In the genomic region with DNA sequence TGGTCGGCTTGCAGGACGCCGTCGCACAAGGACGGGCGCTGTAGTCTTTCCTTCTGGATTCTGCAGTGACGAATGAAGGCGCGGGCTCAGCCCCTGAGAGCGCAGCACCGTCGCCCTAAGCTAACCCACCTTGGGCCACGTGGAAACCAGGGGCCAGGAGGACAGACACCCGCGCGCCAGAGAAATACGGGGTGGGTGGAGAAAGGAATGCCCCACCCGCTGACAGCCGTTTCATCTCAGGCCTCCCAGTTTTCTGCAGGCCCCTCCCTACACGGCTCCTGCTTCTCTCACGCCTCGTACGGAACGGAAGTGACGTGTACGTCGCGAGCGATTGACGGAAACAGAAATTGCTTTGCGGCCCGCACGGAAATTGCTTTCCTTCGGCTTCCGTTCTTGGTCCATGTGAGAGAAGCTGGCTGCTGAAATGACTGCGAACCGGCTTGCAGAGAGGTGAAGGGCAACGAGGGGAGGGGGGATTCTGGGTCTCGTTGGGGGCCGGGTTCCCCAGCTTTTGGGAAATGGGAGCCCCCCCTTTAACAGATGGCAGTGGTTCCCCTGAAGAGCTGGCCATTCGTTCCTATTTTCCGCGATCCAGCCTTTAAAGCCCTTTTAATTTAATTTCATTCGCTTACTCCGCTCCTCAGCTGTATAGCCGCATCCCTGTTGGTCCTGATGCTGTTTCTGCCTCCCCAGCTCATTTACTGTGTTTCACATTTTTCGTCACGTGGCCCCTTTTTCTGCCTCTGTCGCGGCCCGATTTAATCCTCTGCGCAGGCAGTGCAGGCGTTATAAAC, we compare ENCODE assay signal across 1 cellular context.
TF ChIP-seq lines count a peak whose summit lies in the region.

A gene with protein sequence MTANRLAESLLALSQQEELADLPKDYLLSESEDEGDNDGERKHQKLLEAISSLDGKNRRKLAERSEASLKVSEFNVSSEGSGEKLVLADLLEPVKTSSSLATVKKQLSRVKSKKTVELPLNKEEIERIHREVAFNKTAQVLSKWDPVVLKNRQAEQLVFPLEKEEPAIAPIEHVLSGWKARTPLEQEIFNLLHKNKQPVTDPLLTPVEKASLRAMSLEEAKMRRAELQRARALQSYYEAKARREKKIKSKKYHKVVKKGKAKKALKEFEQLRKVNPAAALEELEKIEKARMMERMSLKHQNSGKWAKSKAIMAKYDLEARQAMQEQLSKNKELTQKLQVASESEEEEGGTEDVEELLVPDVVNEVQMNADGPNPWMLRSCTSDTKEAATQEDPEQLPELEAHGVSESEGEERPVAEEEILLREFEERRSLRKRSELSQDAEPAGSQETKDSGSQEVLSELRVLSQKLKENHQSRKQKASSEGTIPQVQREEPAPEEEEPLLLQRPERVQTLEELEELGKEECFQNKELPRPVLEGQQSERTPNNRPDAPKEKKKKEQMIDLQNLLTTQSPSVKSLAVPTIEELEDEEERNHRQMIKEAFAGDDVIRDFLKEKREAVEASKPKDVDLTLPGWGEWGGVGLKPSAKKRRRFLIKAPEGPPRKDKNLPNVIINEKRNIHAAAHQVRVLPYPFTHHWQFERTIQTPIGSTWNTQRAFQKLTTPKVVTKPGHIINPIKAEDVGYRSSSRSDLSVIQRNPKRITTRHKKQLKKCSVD (plus strand): TSS at position 378 of the 794 bp plus-strand sequence. CDS start 47 bp downstream, at position 425.

TF ChIP-seq in K562, 482 proteins besides CTCF, POLR2A, EP300 and RAD21 (continued from another document and continues in another):
- TF ChIP-seq ZNF655 (CRISPR knock-in tag; IDR thresholded peaks at IDR 0.05) (no peak), ZBTB7A (IDR thresholded peaks at IDR 0.05; ENCODE audit: borderline replicate concordance, control insufficient read depth, low read depth, low read length) (peak; percentile 33; the same call in 1 of the 2 replicates), RBM25 (IDR thresholded peaks at IDR 0.05; ENCODE audit: low read depth, low read length, severe bottlenecking) (no peak), SIN3A (IDR thresholded peaks at IDR 0.05; ENCODE audit: borderline replicate concordance in 2 of 2, control insufficient read depth in 1 of 2, low read depth in 2 of 2, low read length in 2 of 2) (peak; percentile 70; a peak in 1 of 4 replicates), SREBF2 (CRISPR knock-in tag; IDR thresholded peaks at IDR 0.05) (no peak), EP400 (IDR thresholded peaks at IDR 0.05) (peak; percentile 93), CREB1 (IDR thresholded peaks at IDR 0.05) (peak; percentile 95), CREB1 (CRISPR knock-in tag; IDR thresholded peaks at IDR 0.05) (peak; percentile 92), FOXM1 (IDR thresholded peaks at IDR 0.05; ENCODE audit: low read depth) (no peak), FOXM1 (CRISPR knock-in tag; IDR thresholded peaks at IDR 0.05; ENCODE audit: low read depth) (no peak), SETDB1 (IDR thresholded peaks at IDR 0.05; ENCODE audit: low read length) (no peak), RFX5 (IDR thresholded peaks at IDR 0.05; ENCODE audit: low read depth, low read length) (no peak), ARID1B (IDR thresholded peaks at IDR 0.05) (no peak), CHD1 (IDR thresholded peaks at IDR 0.05; ENCODE audit: low read length) (no peak), DMBX1 (CRISPR knock-in tag; IDR thresholded peaks at IDR 0.05; ENCODE audit: borderline replicate concordance) (no peak), THAP7 (CRISPR knock-in tag; IDR thresholded peaks at IDR 0.05) (no peak), ATF1 (CRISPR knock-in tag; IDR thresholded peaks at IDR 0.05) (0 out of 2 replicates have a peak, but pooled peaks have one; percentile 13), ATF1 (tag; IDR thresholded peaks at IDR 0.05) (peak; percentile 96), ESRRB (CRISPR knock-in tag; IDR thresholded peaks at IDR 0.05; ENCODE audit: borderline replicate concordance) (no peak), ZFP30 (CRISPR knock-in tag; IDR thresholded peaks at IDR 0.05; ENCODE audit: borderline replicate concordance) (no peak), C11orf30 (IDR thresholded peaks at IDR 0.05; ENCODE audit: low read depth) (peak; percentile 85), MGA (IDR thresholded peaks at IDR 0.05) (peak; percentile 95), NR2C1 (IDR thresholded peaks at IDR 0.05) (no peak), NR2C1 (tag; IDR thresholded peaks at IDR 0.05) (no peak), NKRF (IDR thresholded peaks at IDR 0.05; ENCODE audit: borderline replicate concordance) (peak; percentile 90; the same call in 1 of the 2 replicates), ZNF740 (CRISPR knock-in tag; IDR thresholded peaks at IDR 0.05) (no peak), ZNF740 (tag; IDR thresholded peaks at IDR 0.05) (no peak), ZNF507 (tag; conservative IDR thresholded peaks at IDR 0.05) (no peak), SIRT6 (IDR thresholded peaks at IDR 0.05; ENCODE audit: low read depth, low read length) (no peak)
- TF ChIP-seq, protein P1, sequence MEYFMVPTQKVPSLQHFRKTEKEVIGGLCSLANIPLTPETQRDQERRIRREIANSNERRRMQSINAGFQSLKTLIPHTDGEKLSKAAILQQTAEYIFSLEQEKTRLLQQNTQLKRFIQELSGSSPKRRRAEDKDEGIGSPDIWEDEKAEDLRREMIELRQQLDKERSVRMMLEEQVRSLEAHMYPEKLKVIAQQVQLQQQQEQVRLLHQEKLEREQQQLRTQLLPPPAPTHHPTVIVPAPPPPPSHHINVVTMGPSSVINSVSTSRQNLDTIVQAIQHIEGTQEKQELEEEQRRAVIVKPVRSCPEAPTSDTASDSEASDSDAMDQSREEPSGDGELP (CRISPR knock-in tag; IDR thresholded peaks at IDR 0.05; ENCODE audit: borderline replicate concordance): peak; percentile 68; the same call in 1 of the 2 replicates
- TF ChIP-seq, protein P2, sequence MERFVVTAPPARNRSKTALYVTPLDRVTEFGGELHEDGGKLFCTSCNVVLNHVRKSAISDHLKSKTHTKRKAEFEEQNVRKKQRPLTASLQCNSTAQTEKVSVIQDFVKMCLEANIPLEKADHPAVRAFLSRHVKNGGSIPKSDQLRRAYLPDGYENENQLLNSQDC (CRISPR knock-in tag; IDR thresholded peaks at IDR 0.05): no peak
